1 cellular context compared by ENCODE assay signal in the genomic region with DNA sequence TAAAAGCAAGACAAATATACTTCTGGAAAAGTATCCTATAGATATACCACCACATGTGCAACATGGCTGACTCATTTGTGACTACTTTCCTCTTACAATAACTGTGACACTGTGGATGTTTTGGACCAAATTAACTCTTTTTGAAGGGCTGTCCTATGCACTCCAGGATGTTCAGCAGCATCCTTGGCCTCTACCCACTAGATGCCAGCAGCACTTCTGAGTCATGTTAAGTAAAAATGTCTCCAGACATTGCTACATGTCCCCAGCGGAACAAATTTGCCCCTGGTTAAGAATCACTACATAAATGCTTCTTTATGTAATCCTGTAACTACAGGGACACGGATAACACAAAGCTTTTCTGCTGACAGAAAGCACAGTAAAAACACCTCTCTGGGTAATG.
TF ChIP-seq lines count a peak whose summit lies in the region.

No MANE protein-coding gene starts in this region.

TF ChIP-seq in endothelial cell of umbilical vein, 7 proteins besides CTCF, POLR2A, EP300 and RAD21 (continued from another document):
- TF ChIP-seq FOS (IDR thresholded peaks at IDR 0.05; ENCODE audit: borderline replicate concordance, insufficient read depth, low read length) (no peak), POLR2AphosphoS5 (IDR thresholded peaks at IDR 0.05; ENCODE audit: insufficient read depth, low read depth, low read length) (no peak), GATA2 (IDR thresholded peaks at IDR 0.05; ENCODE audit: insufficient read depth, insufficient read length, low read depth, low read length) (no peak)
